In the genomic region with DNA sequence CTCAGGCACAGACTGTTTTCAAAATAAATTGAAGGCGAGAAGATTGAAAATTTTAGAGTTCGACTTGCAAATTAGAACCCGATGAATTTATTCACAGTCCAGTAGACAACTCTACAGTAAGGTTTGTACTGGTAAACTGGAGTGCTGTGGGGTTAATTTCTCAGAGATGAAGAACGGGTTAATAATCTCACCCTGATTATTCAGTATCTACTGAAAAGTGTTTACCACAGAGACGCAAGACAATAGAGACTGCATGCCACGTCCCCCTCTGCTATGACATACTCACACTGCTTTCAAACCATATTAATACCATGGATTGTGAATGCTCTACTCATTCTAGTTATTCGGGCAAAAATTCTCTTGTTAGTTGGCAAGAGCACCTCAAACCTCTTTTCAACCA, we compare ENCODE assay signal across 16 cellular contexts. TPM values are rescaled to one million over a fixed set of nuclear protein-coding genes. Genes with fewer than 3 reads are reported as not detected.
DNase-seq lines count a peak whose midpoint lies in the region; ATAC-seq and TF ChIP-seq lines count a peak whose summit lies in the region.
"Had no signal": no experiment of that assay in that cellular context is flagged by ENCODE, and none has a peak within 500 bp of the region (broad histone marks: within the 10 kb centered on the region; RNA-seq: fewer than 3 reads in every experiment).

No MANE protein-coding gene starts in this region.

- H3K4me1 ChIP-seq in Panc1 (ENCODE audit: control insufficient read depth, insufficient read depth, low read length) = peaks cover 22% of the 10 kb centered on the region
- H3K4me1 ChIP-seq: spleen had no signal

- H3K9me3 Mint-ChIP-seq in progenitor cell of endocrine pancreas (ENCODE audit: low read depth) = no peaks in the 10 kb centered on the region
- H3K9me3 Mint-ChIP-seq in activated T-helper 2 cell treated with anti-CD3 and anti-CD28 coated beads, Interferon-gamma antibody, Interleukin-2, Interleukin-4, amounts not matched to agents 10 μg/mL and 5 μg/mL and 100 μg/mL, durations not matched to agents 14 hours and 24 hours and 36 hours = no peaks in the 10 kb centered on the region
- H3K9me3 Mint-ChIP-seq in activated naive CD4-positive, alpha-beta T cell treated with anti-CD3 and anti-CD28 coated beads, Interleukin-2, amount 10 ng/mL, durations not matched to agents 7 days and 5 days = no peaks in the 10 kb centered on the region

- H3K4me3 Mint-ChIP-seq in progenitor cell of endocrine pancreas (ENCODE audit: low read depth) = no peak overlapping the region
- H3K4me3 Mint-ChIP-seq in activated T-helper 2 cell treated with anti-CD3 and anti-CD28 coated beads, Interferon-gamma antibody, Interleukin-2, Interleukin-4, amounts not matched to agents 10 μg/mL and 5 μg/mL and 100 μg/mL, durations not matched to agents 14 hours and 24 hours and 36 hours (ENCODE audit: low read depth) = no peak overlapping the region
- no peak overlapping the region for H3K4me3 Mint-ChIP-seq in activated naive CD4-positive, alpha-beta T cell treated with anti-CD3 and anti-CD28 coated beads, Interleukin-2, amount 10 ng/mL, durations not matched to agents 7 days and 5 days
- H3K4me3 Mint-ChIP-seq: activated naive CD8-positive, alpha-beta T cell had no signal

- POLR2A ChIA-PET in Panc1 (lab: Charles Lee) = no interaction called here

- no TSS peak for BruUV-seq in Panc1 (replicated peaks; lab: Mats Ljungman, UMichigan)

- peaks cover 20% of the 10 kb centered on the region for H3K4me1 Mint-ChIP-seq in progenitor cell of endocrine pancreas (ENCODE audit: low read depth)
- H3K4me1 Mint-ChIP-seq in activated T-helper 2 cell treated with anti-CD3 and anti-CD28 coated beads, Interferon-gamma antibody, Interleukin-2, Interleukin-4, amounts not matched to agents 10 μg/mL and 5 μg/mL and 100 μg/mL, durations not matched to agents 14 hours and 24 hours and 36 hours (ENCODE audit: low read depth) = peaks cover 11% of the 10 kb centered on the region
- H3K4me1 Mint-ChIP-seq in activated naive CD4-positive, alpha-beta T cell treated with anti-CD3 and anti-CD28 coated beads, Interleukin-2, amount 10 ng/mL, durations not matched to agents 7 days and 5 days = peaks cover 8% of the 10 kb centered on the region

- no peaks in the 10 kb centered on the region for H3K27me3 ChIP-seq in Panc1 (ENCODE audit: control insufficient read depth, insufficient read depth, low read length)
- H3K27me3 ChIP-seq: esophagus muscularis mucosa, neutrophil, spleen had no signal

- TF ChIP-seq CTCF in Panc1 (IDR thresholded peaks at IDR 0.05) (no peak), progenitor cell of endocrine pancreas (IDR thresholded peaks at IDR 0.05; ENCODE audit: unreplicated experiment) (no peak)

- H3K27me3 Mint-ChIP-seq in progenitor cell of endocrine pancreas = no peaks in the 10 kb centered on the region
- H3K27me3 Mint-ChIP-seq in activated T-helper 2 cell treated with anti-CD3 and anti-CD28 coated beads, Interferon-gamma antibody, Interleukin-2, Interleukin-4, amounts not matched to agents 10 μg/mL and 5 μg/mL and 100 μg/mL, durations not matched to agents 14 hours and 24 hours and 36 hours (ENCODE audit: low read depth) = no peaks in the 10 kb centered on the region
- H3K27me3 Mint-ChIP-seq in activated naive CD4-positive, alpha-beta T cell treated with anti-CD3 and anti-CD28 coated beads, Interleukin-2, amount 10 ng/mL, durations not matched to agents 7 days and 5 days = peaks cover 10% of the 10 kb centered on the region
- H3K27me3 Mint-ChIP-seq: activated naive CD8-positive, alpha-beta T cell had no signal

- intact Hi-C loops in Panc1 (cut with micrococcal nuclease; ENCODE audit: unreplicated experiment) = no loop called here
- intact Hi-C loops in activated T-helper 2 cell treated with anti-CD3 and anti-CD28 coated beads, Interferon-gamma antibody, Interleukin-2, Interleukin-4, amounts not matched to agents 10 μg/mL and 5 μg/mL and 100 μg/mL, durations not matched to agents 14 hours and 24 hours and 36 hours (cut with micrococcal nuclease) = no loop called here

- H3K27ac ChIP-seq in Panc1 (ENCODE audit: low read length) (peak overlapping the region; percentile 87), epithelial cell of prostate (peak overlapping the region; percentile 51)
- H3K27ac ChIP-seq: esophagus muscularis mucosa, neutrophil, spleen, thoracic aorta had no signal

- peak; percentile 61 for DNase-seq in AG20443 (ENCODE audit: low spot score)
- DNase-seq in Panc1 (ENCODE audit: low read depth, low spot score) = no peak
- DNase-seq in epithelial cell of prostate (ENCODE audit: low read depth, low spot score) = no peak
- no peak for DNase-seq in progenitor cell of endocrine pancreas (ENCODE audit: low spot score, unreplicated experiment)
- no peak for DNase-seq in activated T-helper 2 cell treated with anti-CD3 and anti-CD28 coated beads, Interferon-gamma antibody, Interleukin-2, Interleukin-4, amounts not matched to agents 10 μg/mL and 5 μg/mL and 100 μg/mL, durations not matched to agents 14 hours and 24 hours and 36 hours (ENCODE audit: low spot score)
- no peak for DNase-seq in activated naive CD4-positive, alpha-beta T cell treated with anti-CD3 and anti-CD28 coated beads, Interleukin-2, amount 10 ng/mL, durations not matched to agents 7 days and 5 days
- DNase-seq: activated CD4-positive, CD25-positive, alpha-beta regulatory T cell; DMS79; NCI-H1092; spleen had no signal

- peak overlapping the region; percentile 68 for H3K27ac Mint-ChIP-seq in progenitor cell of endocrine pancreas
- no peak overlapping the region for H3K27ac Mint-ChIP-seq in activated T-helper 2 cell treated with anti-CD3 and anti-CD28 coated beads, Interferon-gamma antibody, Interleukin-2, Interleukin-4, amounts not matched to agents 10 μg/mL and 5 μg/mL and 100 μg/mL, durations not matched to agents 14 hours and 24 hours and 36 hours
- no peak overlapping the region for H3K27ac Mint-ChIP-seq in activated naive CD4-positive, alpha-beta T cell treated with anti-CD3 and anti-CD28 coated beads, Interleukin-2, amount 10 ng/mL, durations not matched to agents 7 days and 5 days
- H3K27ac Mint-ChIP-seq: activated naive CD8-positive, alpha-beta T cell had no signal

- H3K36me3 Mint-ChIP-seq in progenitor cell of endocrine pancreas (ENCODE audit: insufficient read depth) = no peaks in the 10 kb centered on the region
- H3K36me3 Mint-ChIP-seq in activated T-helper 2 cell treated with anti-CD3 and anti-CD28 coated beads, Interferon-gamma antibody, Interleukin-2, Interleukin-4, amounts not matched to agents 10 μg/mL and 5 μg/mL and 100 μg/mL, durations not matched to agents 14 hours and 24 hours and 36 hours (ENCODE audit: low read depth) = no peaks in the 10 kb centered on the region
- no peaks in the 10 kb centered on the region for H3K36me3 Mint-ChIP-seq in activated naive CD4-positive, alpha-beta T cell treated with anti-CD3 and anti-CD28 coated beads, Interleukin-2, amount 10 ng/mL, durations not matched to agents 7 days and 5 days
- H3K36me3 Mint-ChIP-seq: activated naive CD8-positive, alpha-beta T cell had no signal

- in situ Hi-C loops in Panc1 (cut with HindIII; ENCODE audit: low pct_unique_long_range_greater_than_20kb, low sequenced_read_pairs) = no loop called here

- no peaks in the 10 kb centered on the region for H3K9me3 ChIP-seq in Panc1 (ENCODE audit: control insufficient read depth, insufficient read depth, low read depth, low read length)
- H3K9me3 ChIP-seq: esophagus muscularis mucosa, neutrophil, spleen, thoracic aorta had no signal

- ATAC-seq in Panc1 (peak; percentile 33; the same call in 1 of the 2 replicates), HG02642 (IDR thresholded peaks at IDR 0.05; ENCODE audit: poor library complexity, unreplicated experiment) (no peak), esophagus mucosa (no peak)

- H3K36me3 ChIP-seq in Panc1 (ENCODE audit: control insufficient read depth, insufficient read depth, low read length) = no peaks in the 10 kb centered on the region
- H3K36me3 ChIP-seq: esophagus muscularis mucosa, neutrophil, spleen, thoracic aorta had no signal

- H3K4me3 ChIP-seq in Panc1 (ENCODE audit: low read depth in 2 of 2, low read length in 2 of 2) = peak overlapping the region in 1 of 2 experiments; percentile 10; a peak in 1 of 4 replicates
- H3K4me3 ChIP-seq: esophagus muscularis mucosa, spleen, thoracic aorta had no signal

- CTCF ChIA-PET in Panc1 (lab: Charles Lee) = no interaction called here
- CTCF ChIA-PET in activated naive CD4-positive, alpha-beta T cell treated with anti-CD3 and anti-CD28 coated beads, Interleukin-2, amount 10 ng/mL, durations not matched to agents 7 days and 5 days (lab: Charles Lee) = no interaction called here

RNA-seq across cellular contexts. Expression of gene CFL2, which starts 36.1 kb away (rescaled TPM):
- total RNA-seq in Panc1 (2021; ENCODE audit: unreplicated experiment) = 79.7 TPM
- 47.1 TPM for polyA plus RNA-seq in Panc1 (2012; ENCODE audit: insufficient read length)
- 17.4 and 19.6 TPM in 2 replicates for total RNA-seq in progenitor cell of endocrine pancreas
- total RNA-seq in activated T-helper 2 cell treated with anti-CD3 and anti-CD28 coated beads, Interferon-gamma antibody, Interleukin-2, Interleukin-4, amounts not matched to agents 10 μg/mL and 5 μg/mL and 100 μg/mL, durations not matched to agents 14 hours and 24 hours and 36 hours = 7.1 and 8.4 TPM in 2 replicates
- 7.0 TPM for total RNA-seq in esophagus mucosa

RNA-seq across cellular contexts. Expression of gene SNX6, which starts 48.4 kb away (rescaled TPM):
- total RNA-seq in Panc1 (2021; ENCODE audit: unreplicated experiment) = 50.9 TPM
- polyA plus RNA-seq in Panc1 (2012; ENCODE audit: insufficient read length) = 31.9 TPM
- total RNA-seq in progenitor cell of endocrine pancreas = 73.4 and 79.5 TPM in 2 replicates
- total RNA-seq in activated T-helper 2 cell treated with anti-CD3 and anti-CD28 coated beads, Interferon-gamma antibody, Interleukin-2, Interleukin-4, amounts not matched to agents 10 μg/mL and 5 μg/mL and 100 μg/mL, durations not matched to agents 14 hours and 24 hours and 36 hours = 66.6 and 67.0 TPM in 2 replicates
- total RNA-seq in esophagus mucosa = 53.0 TPM
